In genomic region chr4:174244441-174244840, GRCh38 we compare ENCODE assay signal across 17 cellular contexts. TPM values are rescaled to one million over a fixed set of nuclear protein-coding genes. Genes with fewer than 3 reads are reported as not detected.
DNase-seq lines count a peak whose midpoint lies in the region; ATAC-seq, FAIRE-seq and TF ChIP-seq lines count a peak whose summit lies in the region.
"Had no signal": no experiment of that assay in that cellular context is flagged by ENCODE, and none has a peak within 500 bp of the region (broad histone marks: within the 10 kb centered on the region; RNA-seq: fewer than 3 reads in every experiment).

No MANE protein-coding gene starts in this region.

- H3K9me2 ChIP-seq in PC-9 (ENCODE audit: insufficient read depth), result no peaks in the 10 kb centered on the region

- intact Hi-C loops in naive thymus-derived CD4-positive, alpha-beta T cell (cut with micrococcal nuclease), result no loop called here
- intact Hi-C loops in PC-9 (cut with micrococcal nuclease; ENCODE audit: unreplicated experiment), result no loop called here

- no peaks in the 10 kb centered on the region for H3K27me3 Mint-ChIP-seq in naive thymus-derived CD4-positive, alpha-beta T cell
- H3K27me3 Mint-ChIP-seq: activated naive CD8-positive, alpha-beta T cell treated with anti-CD3 and anti-CD28 coated beads for 36 hours had no signal

- BruUV-seq in PC-9 (replicated peaks; lab: Mats Ljungman, UMichigan), result no TSS peak

- no peak overlapping the region for H3K27ac Mint-ChIP-seq in naive thymus-derived CD4-positive, alpha-beta T cell
- H3K27ac Mint-ChIP-seq: activated naive CD8-positive, alpha-beta T cell treated with anti-CD3 and anti-CD28 coated beads for 36 hours had no signal

- FAIRE-seq in bronchial epithelial cell (lab: Jason Lieb, UNC), result no peak
- FAIRE-seq: HepG2 had no signal

- no peaks in the 10 kb centered on the region for H3K9me3 ChIP-seq in naive thymus-derived CD4-positive, alpha-beta T cell (ENCODE audit: control insufficient read depth in 2 of 3, low read length in 3 of 3)
- no peaks in the 10 kb centered on the region for H3K9me3 ChIP-seq in PC-9 (ENCODE audit: insufficient read depth, low read depth)
- H3K9me3 ChIP-seq: prostate gland, tibial artery had no signal

- H3K36me3 ChIP-seq in bronchial epithelial cell (ENCODE audit: control insufficient read depth, insufficient read depth, low read length) (no peaks in the 10 kb centered on the region), PC-9 (ENCODE audit: low read depth) (no peaks in the 10 kb centered on the region)
- peaks cover 0 to 7% (median 3%) of the 10 kb centered on the region in 3 experiments for H3K36me3 ChIP-seq in naive thymus-derived CD4-positive, alpha-beta T cell (ENCODE audit: control insufficient read depth in 2 of 3, insufficient read depth in 3 of 3, low read length in 3 of 3)
- H3K36me3 ChIP-seq: prostate gland had no signal

- H3K4me1 ChIP-seq in naive thymus-derived CD4-positive, alpha-beta T cell (ENCODE audit: control insufficient read depth in 2 of 2, insufficient read depth in 2 of 2, low read length in 2 of 2), result no peaks in the 10 kb centered on the region
- no peaks in the 10 kb centered on the region for H3K4me1 ChIP-seq in PC-9 (replicated peaks; ENCODE audit: insufficient read depth)
- H3K4me1 ChIP-seq: prostate gland, tibial artery had no signal

- H3K4me1 Mint-ChIP-seq in naive thymus-derived CD4-positive, alpha-beta T cell, result peaks cover 0 to 12% (median 4%) of the 10 kb centered on the region in 7 donors

- no peak overlapping the region for H3K4me3 Mint-ChIP-seq in naive thymus-derived CD4-positive, alpha-beta T cell
- H3K4me3 Mint-ChIP-seq: activated naive CD8-positive, alpha-beta T cell treated with anti-CD3 and anti-CD28 coated beads for 36 hours had no signal

- ATAC-seq in GM19463 (IDR thresholded peaks at IDR 0.05; ENCODE audit: unreplicated experiment) (peak; percentile 61), HG03432 (IDR thresholded peaks at IDR 0.05; ENCODE audit: unreplicated experiment) (peak; percentile 55)
- no peak for ATAC-seq in naive thymus-derived CD4-positive, alpha-beta T cell
- ATAC-seq: HepG2 had no signal

- H3K4me2 ChIP-seq in PC-9, result no peak overlapping the region

- no peak overlapping the region for H3K4me3 ChIP-seq in bronchial epithelial cell (ENCODE audit: low read depth, low read length)
- no peak overlapping the region for H3K4me3 ChIP-seq in naive thymus-derived CD4-positive, alpha-beta T cell (ENCODE audit: low read length)
- no peak overlapping the region for H3K4me3 ChIP-seq in PC-9
- H3K4me3 ChIP-seq: prostate gland, tibial artery had no signal

- POLR2A ChIA-PET in naive thymus-derived CD4-positive, alpha-beta T cell (lab: Charles Lee), result no interaction called here
- POLR2A ChIA-PET in PC-9 (lab: Charles Lee; ENCODE audit: unreplicated experiment), result no interaction called here

- H4K20me1 ChIP-seq in PC-9 (ENCODE audit: insufficient read depth), result no peaks in the 10 kb centered on the region; the same call in 1 of the 2 replicates

- H3K9me3 Mint-ChIP-seq in naive thymus-derived CD4-positive, alpha-beta T cell, result no peaks in the 10 kb centered on the region
- H3K9me3 Mint-ChIP-seq: activated naive CD8-positive, alpha-beta T cell treated with anti-CD3 and anti-CD28 coated beads for 36 hours had no signal

- CTCF ChIA-PET in naive thymus-derived CD4-positive, alpha-beta T cell (lab: Charles Lee), result no interaction called here
- CTCF ChIA-PET in PC-9 (lab: Charles Lee), result no interaction called here

- H3K27me3 ChIP-seq in bronchial epithelial cell (ENCODE audit: control insufficient read depth, insufficient read depth, low read length), result no peaks in the 10 kb centered on the region
- H3K27me3 ChIP-seq in naive thymus-derived CD4-positive, alpha-beta T cell (ENCODE audit: control insufficient read depth in 2 of 2, insufficient read depth in 2 of 2, low read length in 2 of 2), result no peaks in the 10 kb centered on the region
- no peaks in the 10 kb centered on the region for H3K27me3 ChIP-seq in PC-9 (ENCODE audit: insufficient read depth, low read depth)
- H3K27me3 ChIP-seq: tibial artery had no signal

- peaks cover 0 to 8% (median 5%) of the 10 kb centered on the region in 5 donors for H3K36me3 Mint-ChIP-seq in naive thymus-derived CD4-positive, alpha-beta T cell
- H3K36me3 Mint-ChIP-seq: activated naive CD8-positive, alpha-beta T cell treated with anti-CD3 and anti-CD28 coated beads for 36 hours had no signal

- TF ChIP-seq CTCF in bronchial epithelial cell (IDR thresholded peaks at IDR 0.05; ENCODE audit: insufficient read depth, low read length, severe bottlenecking) (no peak), PC-9 (conservative IDR thresholded peaks at IDR 0.05) (no peak)

- H3K27ac ChIP-seq in naive thymus-derived CD4-positive, alpha-beta T cell (ENCODE audit: low read depth, low read length), result no peak overlapping the region
- no peak overlapping the region for H3K27ac ChIP-seq in caudate nucleus (ENCODE audit: low read depth, low read length)
- H3K27ac ChIP-seq in PC-9, result no peak overlapping the region
- H3K27ac ChIP-seq: prostate gland, tibial artery had no signal

- no peaks in the 10 kb centered on the region for H3F3A ChIP-seq in PC-9 (ENCODE audit: insufficient read depth, low read depth)

- H2AFZ ChIP-seq in PC-9, result no peak overlapping the region

- DNase-seq in EL (peak; percentile 41), bronchial epithelial cell (ENCODE audit: low read depth) (peak; percentile 66), caudate nucleus (lab: John Stamatoyannopoulos, UW) (no peak), PC-9 (no peak), NCI-H446 (lab: John Stamatoyannopoulos, UW) (no peak)
- no peak for DNase-seq in naive thymus-derived CD4-positive, alpha-beta T cell
- DNase-seq: activated naive CD8-positive, alpha-beta T cell treated with anti-CD3 and anti-CD28 coated beads for 36 hours; DMS153; GOT3; head of caudate nucleus; NCI-H1105 treated with DMSO at 0.1 percent for 48 hours; NCI-H2227 treated with DMSO at 0.1 percent for 48 hours; tibial artery had no signal

- no peaks in the 10 kb centered on the region for H3K79me2 ChIP-seq in PC-9 (ENCODE audit: low read depth)

RNA-seq across cellular contexts. Expression of gene FBXO8, which starts 39.0 kb away (rescaled TPM):
- total RNA-seq in bronchial epithelial cell (31.9 and 32.1 TPM in 2 replicates), PC-9 (2021) (11.6 and 16.7 TPM in 2 replicates)
- total RNA-seq in naive thymus-derived CD4-positive, alpha-beta T cell, result 10 to 100 TPM; 10.4 to 25.7 (median 23.3) TPM
- polyA plus RNA-seq in naive thymus-derived CD4-positive, alpha-beta T cell, result 10 to 100 TPM; 13.8 to 17.3 TPM

RNA-seq across cellular contexts. Expression of gene CEP44, which starts 39.3 kb away (rescaled TPM):
- total RNA-seq in bronchial epithelial cell (16.8 and 18.3 TPM in 2 replicates), PC-9 (2021) (20.2 and 22.4 TPM in 2 replicates)
- 10 to 100 TPM; 15.7 to 28.2 (median 18.1) TPM for total RNA-seq in naive thymus-derived CD4-positive, alpha-beta T cell
- polyA plus RNA-seq in naive thymus-derived CD4-positive, alpha-beta T cell, result 1 to 10 TPM; 6.4 to 7.8 TPM

Comparison
In these comparisons a context has a peak if more than half of its experiments do, and no peak if none do; other contexts are left out.
1. DNase-seq: peak in EL (single experiment) and bronchial epithelial cell (single experiment); none in naive thymus-derived CD4-positive, alpha-beta T cell (0 of 9), caudate nucleus (0 of 61), PC-9 (0 of 2) and NCI-H446 (0 of 2).